In the genomic region with DNA sequence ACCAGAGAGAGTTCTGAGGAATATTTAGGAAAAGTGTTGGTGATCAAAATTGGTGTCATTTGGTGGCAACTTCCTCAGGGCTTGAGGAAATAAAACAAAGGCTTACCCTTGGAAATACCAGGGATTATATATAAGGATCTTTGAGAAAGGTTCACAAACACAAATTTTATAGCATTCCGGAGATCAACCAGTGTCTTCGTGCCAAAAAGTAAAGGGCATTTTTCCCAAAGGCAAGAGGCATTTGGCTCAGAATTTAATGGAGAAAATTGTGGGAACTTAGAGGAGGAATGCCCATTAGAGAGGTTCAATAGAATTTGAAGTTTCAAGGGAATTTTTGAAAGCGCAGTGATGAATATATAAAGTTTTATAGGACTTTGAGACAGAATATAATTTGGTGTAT, we compare ENCODE assay signal across 8 cellular contexts.
"Had no signal": no experiment of that assay in that cellular context is flagged by ENCODE, and none has a peak within 500 bp of the region (broad histone marks: within the 10 kb centered on the region; RNA-seq: fewer than 3 reads in every experiment).

No MANE protein-coding gene starts in this region.

- DNase-seq: GDM1, GF-D8 had no signal

- ATAC-seq: GM12878 had no signal

- FAIRE-seq: G401.6, GM12878, GM12891, GM12892, GM18507, GM19239 had no signal

- H3K4me3 ChIP-seq: GM12878 had no signal
